ENCODE assay signal across 1 cellular context in genomic region chr12:127146991-127147718, GRCh38.
TF ChIP-seq lines count a peak whose summit lies in the region.

No MANE protein-coding gene starts in this region.

TF ChIP-seq in A549, 52 proteins besides CTCF, POLR2A, EP300 and RAD21 (continued from another document):
- TF ChIP-seq, protein P1, sequence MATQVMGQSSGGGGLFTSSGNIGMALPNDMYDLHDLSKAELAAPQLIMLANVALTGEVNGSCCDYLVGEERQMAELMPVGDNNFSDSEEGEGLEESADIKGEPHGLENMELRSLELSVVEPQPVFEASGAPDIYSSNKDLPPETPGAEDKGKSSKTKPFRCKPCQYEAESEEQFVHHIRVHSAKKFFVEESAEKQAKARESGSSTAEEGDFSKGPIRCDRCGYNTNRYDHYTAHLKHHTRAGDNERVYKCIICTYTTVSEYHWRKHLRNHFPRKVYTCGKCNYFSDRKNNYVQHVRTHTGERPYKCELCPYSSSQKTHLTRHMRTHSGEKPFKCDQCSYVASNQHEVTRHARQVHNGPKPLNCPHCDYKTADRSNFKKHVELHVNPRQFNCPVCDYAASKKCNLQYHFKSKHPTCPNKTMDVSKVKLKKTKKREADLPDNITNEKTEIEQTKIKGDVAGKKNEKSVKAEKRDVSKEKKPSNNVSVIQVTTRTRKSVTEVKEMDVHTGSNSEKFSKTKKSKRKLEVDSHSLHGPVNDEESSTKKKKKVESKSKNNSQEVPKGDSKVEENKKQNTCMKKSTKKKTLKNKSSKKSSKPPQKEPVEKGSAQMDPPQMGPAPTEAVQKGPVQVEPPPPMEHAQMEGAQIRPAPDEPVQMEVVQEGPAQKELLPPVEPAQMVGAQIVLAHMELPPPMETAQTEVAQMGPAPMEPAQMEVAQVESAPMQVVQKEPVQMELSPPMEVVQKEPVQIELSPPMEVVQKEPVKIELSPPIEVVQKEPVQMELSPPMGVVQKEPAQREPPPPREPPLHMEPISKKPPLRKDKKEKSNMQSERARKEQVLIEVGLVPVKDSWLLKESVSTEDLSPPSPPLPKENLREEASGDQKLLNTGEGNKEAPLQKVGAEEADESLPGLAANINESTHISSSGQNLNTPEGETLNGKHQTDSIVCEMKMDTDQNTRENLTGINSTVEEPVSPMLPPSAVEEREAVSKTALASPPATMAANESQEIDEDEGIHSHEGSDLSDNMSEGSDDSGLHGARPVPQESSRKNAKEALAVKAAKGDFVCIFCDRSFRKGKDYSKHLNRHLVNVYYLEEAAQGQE (IDR thresholded peaks at IDR 0.05): no peak
